ENCODE assay signal across 10 cellular contexts in the genomic region with DNA sequence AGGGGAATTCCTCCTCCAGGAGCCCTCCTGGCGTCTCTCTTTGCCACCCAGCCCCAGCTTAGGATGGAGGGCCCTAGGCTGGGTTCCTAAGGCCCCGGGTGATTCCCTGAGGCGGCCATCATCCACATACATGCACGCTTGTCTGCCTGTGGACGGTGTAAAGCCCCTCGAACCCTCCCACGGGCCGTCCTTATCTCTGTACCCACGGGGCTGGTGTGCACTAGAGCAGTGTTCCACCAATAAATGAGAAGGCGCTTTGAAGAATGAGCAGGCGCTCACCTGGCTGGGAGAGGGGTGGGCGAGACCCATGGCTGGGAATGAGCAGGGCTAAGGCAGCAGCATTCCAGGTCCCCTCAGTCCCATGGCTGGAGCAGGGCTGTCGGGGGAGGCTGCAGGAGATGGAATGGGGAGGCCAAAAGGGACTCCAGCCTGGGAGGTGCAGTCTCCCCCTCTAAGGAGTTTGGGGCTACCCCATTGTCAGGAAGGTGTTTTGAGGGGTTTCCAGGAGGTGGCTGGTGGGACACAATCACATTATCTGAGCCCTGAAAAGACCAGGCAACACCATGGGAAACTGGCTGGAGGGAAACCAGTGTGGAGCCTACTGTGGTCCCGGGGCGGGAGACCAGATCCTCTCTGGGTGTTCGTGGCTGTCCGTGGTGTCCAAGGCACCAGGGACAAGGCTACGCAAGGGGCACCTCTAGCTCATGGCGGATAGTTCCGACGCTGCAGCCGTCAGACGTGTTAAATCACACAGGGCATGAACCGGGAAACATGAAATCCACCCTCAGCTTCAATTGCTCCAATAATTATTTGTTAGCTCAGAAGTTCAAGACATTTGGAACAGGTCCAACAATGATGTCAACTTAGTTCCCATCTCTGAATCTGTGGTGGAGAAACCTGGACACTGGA.
DNase-seq lines count a peak whose midpoint lies in the region; ATAC-seq and TF ChIP-seq lines count a peak whose summit lies in the region.
"Had no signal": no experiment of that assay in that cellular context is flagged by ENCODE, and none has a peak within 500 bp of the region (broad histone marks: within the 10 kb centered on the region; RNA-seq: fewer than 3 reads in every experiment).

No MANE protein-coding gene starts in this region.

- no peaks in the 10 kb centered on the region for H3K27me3 Mint-ChIP-seq in chondrocyte (ENCODE audit: low read depth)

- 75 to 83% (median 76%) methylated on average over 18 to 24 of the region's 24 CpGs for WGBS in spleen, 5 donors

- H3K4me2 ChIP-seq in PC-3 (ENCODE audit: low read length), result no peak overlapping the region

- peaks cover 49% of the 10 kb centered on the region for H3K4me1 Mint-ChIP-seq in chondrocyte (ENCODE audit: low read depth)

- TF ChIP-seq CTCF in PC-3 (conservative IDR thresholded peaks at IDR 0.05; ENCODE audit: low read depth, low read length) (no peak), spleen (IDR thresholded peaks at IDR 0.05 in 8 of 11, conservative IDR thresholded peaks at IDR 0.05 in 3 of 11) (no peak), chondrocyte (IDR thresholded peaks at IDR 0.05) (no peak)

- H3K4me1 ChIP-seq in PC-3 (ENCODE audit: insufficient read depth, low read length) (peaks cover 18% of the 10 kb centered on the region), spleen (peaks cover 20 to 30% (median 28%) of the 10 kb centered on the region in 6 donors)
- H3K4me1 ChIP-seq: HAP-1 had no signal

- H3K9me3 ChIP-seq in PC-3 (ENCODE audit: low read length), result no peaks in the 10 kb centered on the region
- no peaks in the 10 kb centered on the region for H3K9me3 ChIP-seq in spleen
- H3K9me3 ChIP-seq: HAP-1 had no signal

- no peak for TF ChIP-seq POLR2A in spleen (IDR thresholded peaks at IDR 0.05)

- H3K27me3 ChIP-seq in PC-3 (ENCODE audit: low read length) (no peaks in the 10 kb centered on the region), spleen (replicated peaks in 1 of 7) (no peaks in the 10 kb centered on the region)

- no TSS peak for BruUV-seq in PC-3 (replicated peaks; lab: Mats Ljungman, UMichigan)

- no peak overlapping the region for H2AFZ ChIP-seq in PC-3 (ENCODE audit: low read length)

- no peaks in the 10 kb centered on the region for H3K9me3 Mint-ChIP-seq in chondrocyte (ENCODE audit: low read depth)
- H3K9me3 Mint-ChIP-seq: activated T-helper 1 cell treated with anti-CD3 and anti-CD28 coated beads, Interleukin-12 subunit alpha, Interleukin-12 subunit beta, Interleukin-2, Interleukin-4 antibody, amounts not matched to agents 30 ng/mL and 10 ng/mL and 1 ng/mL, durations not matched to agents 14 hours and 24 hours and 36 hours had no signal

- ATAC-seq in PC-3 (no peak), left cardiac atrium (peak; percentile 12 to 22)

- intact Hi-C loops in PC-3 (cut with micrococcal nuclease) (no loop called here), left cardiac atrium (cut with DNase I) (no loop called here), spleen (cut with DNase I; ENCODE audit: low total_unique reads) (no loop called here)

- DNase-seq in NCI-H446 (lab: John Stamatoyannopoulos, UW), result peak; percentile 22 to 30
- DNase-seq in NCI-H446 treated with DMSO at 0.1 percent for 48 hours (lab: John Stamatoyannopoulos, UW), result no peak
- DNase-seq in PC-3, result peak; percentile 17
- peak; percentile 53 for DNase-seq in left cardiac atrium
- peak; percentile 64 for DNase-seq in spleen
- no peak for DNase-seq in chondrocyte (ENCODE audit: low spot score)
- no peak for DNase-seq in cerebellum (ENCODE audit: low spot score)
- DNase-seq in retina, result no peak

- POLR2A ChIA-PET in PC-3 (lab: Charles Lee; ENCODE audit: unreplicated experiment), result no interaction called here

- H3K27ac Mint-ChIP-seq in chondrocyte (ENCODE audit: unreplicated experiment), result no peak overlapping the region

- no peak overlapping the region for H3K27ac ChIP-seq in PC-3 (ENCODE audit: low read length)
- H3K27ac ChIP-seq in spleen, result peak overlapping the region in 3 of 8 donors; percentile 33 to 81 (median 75)

- no peaks in the 10 kb centered on the region for H4K20me1 ChIP-seq in PC-3 (ENCODE audit: low read length)

- CTCF ChIA-PET in PC-3 (lab: Charles Lee), result no interaction called here

- H3F3A ChIP-seq in PC-3 (ENCODE audit: low read length, unreplicated experiment), result no peaks in the 10 kb centered on the region

- no peaks in the 10 kb centered on the region for H3K79me2 ChIP-seq in PC-3 (ENCODE audit: low read length)

- no peaks in the 10 kb centered on the region for H3K36me3 Mint-ChIP-seq in chondrocyte (ENCODE audit: low read depth)

- H3K36me3 ChIP-seq in PC-3 (ENCODE audit: low read depth, low read length) (no peaks in the 10 kb centered on the region), spleen (peaks cover 0 to 11% (median 0%) of the 10 kb centered on the region in 6 donors)
- H3K36me3 ChIP-seq: HAP-1 had no signal

- H3K4me3 Mint-ChIP-seq in chondrocyte (ENCODE audit: unreplicated experiment), result no peak overlapping the region

- H3K4me3 ChIP-seq in PC-3 (ENCODE audit: low read length) (no peak overlapping the region), spleen (no peak overlapping the region)
- H3K4me3 ChIP-seq: HAP-1 had no signal

- H3K9ac ChIP-seq in PC-3 (ENCODE audit: low read length), result no peak overlapping the region

- H3K9me2 ChIP-seq in PC-3 (replicated peaks; ENCODE audit: low read length), result no peaks in the 10 kb centered on the region

Comparison
In these comparisons a context has a peak if more than half of its experiments do, and no peak if none do; other contexts are left out.
1. DNase-seq: peak in NCI-H446 (2 of 2), PC-3 (single experiment), left cardiac atrium (single experiment) and spleen (single experiment); none in NCI-H446 treated with DMSO at 0.1 percent for 48 hours (single experiment), chondrocyte (single experiment), cerebellum (single experiment) and retina (single experiment).